ENCODE assay signal across 2 cellular contexts in genomic region chr10:101695404-101695732, GRCh38.
TF ChIP-seq lines count a peak whose summit lies in the region.

No MANE protein-coding gene starts in this region.

TF ChIP-seq in A549, 52 proteins besides CTCF, POLR2A, EP300 and RAD21 (continued from another document):
- TF ChIP-seq E2F6 (IDR thresholded peaks at IDR 0.05; ENCODE audit: borderline replicate concordance, low read depth) (no peak), FOSL2 (IDR thresholded peaks at IDR 0.05) (no peak), FOSL2 (CRISPR knock-in tag; IDR thresholded peaks at IDR 0.05) (no peak), TP53 (CRISPR knock-in tag; IDR thresholded peaks at IDR 0.05) (no peak)

TF ChIP-seq in liver, 16 proteins besides CTCF, POLR2A, EP300 and RAD21 (continued from another document):
- TF ChIP-seq ZBTB33 (IDR thresholded peaks at IDR 0.05) (no peak), GABPA (IDR thresholded peaks at IDR 0.05 in 1 of 2, conservative IDR thresholded peaks at IDR 0.05 in 1 of 2) (no peak), RXRA (IDR thresholded peaks at IDR 0.05) (no peak), YY1 (IDR thresholded peaks at IDR 0.05) (no peak), HNF4G (IDR thresholded peaks at IDR 0.05) (no peak), TAF1 (conservative IDR thresholded peaks at IDR 0.05) (no peak), FOXA2 (IDR thresholded peaks at IDR 0.05) (no peak), ATF3 (IDR thresholded peaks at IDR 0.05) (no peak), REST (IDR thresholded peaks at IDR 0.05) (no peak), EGR1 (IDR thresholded peaks at IDR 0.05; ENCODE audit: low read depth in 2 of 2) (no peak), HNF4A (conservative IDR thresholded peaks at IDR 0.05) (no peak)
